24 cellular contexts compared by ENCODE assay signal in genomic region chr6:151663559-151663958, GRCh38.
DNase-seq lines count a peak whose midpoint lies in the region; ATAC-seq, FAIRE-seq and TF ChIP-seq lines count a peak whose summit lies in the region.
"Had no signal": no experiment of that assay in that cellular context is flagged by ENCODE, and none has a peak within 500 bp of the region (broad histone marks: within the 10 kb centered on the region; RNA-seq: fewer than 3 reads in every experiment).

No MANE protein-coding gene starts in this region.

- H3K36me3 ChIP-seq in PC-3 (ENCODE audit: low read depth, low read length) (no peaks in the 10 kb centered on the region), mucosa of descending colon (ENCODE audit: low read depth) (no peaks in the 10 kb centered on the region)
- H3K36me3 ChIP-seq: BE2C, BLaER1 had no signal

- H3K27ac Mint-ChIP-seq in activated T-cell treated with anti-CD3 and anti-CD28 coated beads, Interleukin-2, amount 50 U/mL, for 24 hours: no peak overlapping the region
- H3K27ac Mint-ChIP-seq: CD14-positive monocyte; CD4-positive, alpha-beta memory T cell; CD4-positive, CD25-positive, alpha-beta regulatory T cell; CD8-positive, alpha-beta memory T cell had no signal

- no peaks in the 10 kb centered on the region for H3K36me3 Mint-ChIP-seq in activated T-cell treated with anti-CD3 and anti-CD28 coated beads, Interleukin-2, amount 50 U/mL, for 24 hours (ENCODE audit: low read depth)
- H3K36me3 Mint-ChIP-seq: CD14-positive monocyte; CD4-positive, alpha-beta memory T cell; CD4-positive, CD25-positive, alpha-beta regulatory T cell; CD8-positive, alpha-beta memory T cell had no signal

- intact Hi-C loops in PC-3 (cut with micrococcal nuclease): loop anchor here (5.0 kb wide), 1 partner anchor 221 kb away; no protein-coding TSS in a partner anchor
- intact Hi-C loops in left colon (cut with DNase I, micrococcal nuclease): no loop called here
- intact Hi-C loops in mucosa of descending colon (cut with DNase I, micrococcal nuclease): no loop called here

- H3K9me3 ChIP-seq in PC-3 (ENCODE audit: low read length) (no peaks in the 10 kb centered on the region), mucosa of descending colon (no peaks in the 10 kb centered on the region)
- H3K9me3 ChIP-seq: BE2C, BLaER1 had no signal

- CTCF ChIA-PET in PC-3 (lab: Charles Lee) (no interaction called here), RWPE1 (lab: Yijun Ruan, JAX) (interaction anchor here (0.6 kb wide), 1 partner anchor 304 kb away, joined by 3 read pairs; no protein-coding TSS in a partner anchor)

- H3K4me1 Mint-ChIP-seq in activated T-cell treated with anti-CD3 and anti-CD28 coated beads, Interleukin-2, amount 50 U/mL, for 24 hours (ENCODE audit: low read depth): no peaks in the 10 kb centered on the region
- H3K4me1 Mint-ChIP-seq: CD14-positive monocyte; CD4-positive, alpha-beta memory T cell; CD8-positive, alpha-beta memory T cell had no signal

- no peak for DNase-seq in D721Med (ENCODE audit: insufficient read length, low spot score)
- DNase-seq in PC-3: no peak
- DNase-seq in left colon: no peak
- DNase-seq in mucosa of descending colon: no peak
- no peak for DNase-seq in RWPE1 (ENCODE audit: low spot score)
- no peak for DNase-seq in activated T-cell treated with anti-CD3 and anti-CD28 coated beads, Interleukin-2, amount 50 U/mL, for 24 hours
- no peak for DNase-seq in stimulated activated CD4-positive, alpha-beta T cell treated with anti-CD3 and anti-CD28 coated beads, Interleukin-1b, Interleukin-23, amount 100 ng/mL, for 48 hours
- DNase-seq: 8988T; ACHN; BE2C; C1 segment of cervical spinal cord; CD4-positive, alpha-beta memory T cell; CD4-positive, CD25-positive, alpha-beta regulatory T cell; CD8-positive, alpha-beta memory T cell; COR-L47; DMS79 treated with DMSO at 0.1 percent for 48 hours; GF-D8 had no signal

- no peak overlapping the region for H3K4me3 Mint-ChIP-seq in activated T-cell treated with anti-CD3 and anti-CD28 coated beads, Interleukin-2, amount 50 U/mL, for 24 hours
- H3K4me3 Mint-ChIP-seq: CD14-positive monocyte; CD4-positive, alpha-beta memory T cell; CD4-positive, CD25-positive, alpha-beta regulatory T cell; CD8-positive, alpha-beta memory T cell had no signal

- H4K20me1 ChIP-seq in PC-3 (ENCODE audit: low read length): no peaks in the 10 kb centered on the region
- H4K20me1 ChIP-seq: BLaER1 had no signal

- no peaks in the 10 kb centered on the region for H3K9me3 Mint-ChIP-seq in activated T-cell treated with anti-CD3 and anti-CD28 coated beads, Interleukin-2, amount 50 U/mL, for 24 hours
- H3K9me3 Mint-ChIP-seq: CD4-positive, alpha-beta memory T cell; CD4-positive, CD25-positive, alpha-beta regulatory T cell; CD8-positive, alpha-beta memory T cell had no signal

- ATAC-seq in PC-3 (no peak), left colon (peak; percentile 59), mucosa of descending colon (peak; percentile 57), GM21786 (IDR thresholded peaks at IDR 0.05; ENCODE audit: unreplicated experiment) (no peak)

- H3F3A ChIP-seq in PC-3 (ENCODE audit: low read length, unreplicated experiment): no peaks in the 10 kb centered on the region

- no peak overlapping the region for H3K9ac ChIP-seq in PC-3 (ENCODE audit: low read length)
- H3K9ac ChIP-seq: BLaER1 had no signal

- 0 out of 2 replicates have a peak overlapping the region, but pooled peaks have one; percentile 17 for H3K4me2 ChIP-seq in PC-3 (ENCODE audit: low read length)
- H3K4me2 ChIP-seq: BLaER1 had no signal

- H3K9me2 ChIP-seq in PC-3 (replicated peaks; ENCODE audit: low read length): no peaks in the 10 kb centered on the region

- H3K4me1 ChIP-seq in PC-3 (ENCODE audit: insufficient read depth, low read length) (peaks cover 25% of the 10 kb centered on the region), mucosa of descending colon (ENCODE audit: low read depth) (peaks cover 6% of the 10 kb centered on the region)
- H3K4me1 ChIP-seq: BE2C, BLaER1 had no signal

- H3K27ac ChIP-seq in PC-3 (ENCODE audit: low read length) (no peak overlapping the region), RWPE1 (no peak overlapping the region)
- H3K27ac ChIP-seq: BLaER1 had no signal

- FAIRE-seq in D721Med (lab: Jason Lieb, UNC): peak; percentile 44
- FAIRE-seq: A204.1, G401.6, GM12891, GM19239 had no signal

- H3K4me3 ChIP-seq in PC-3 (ENCODE audit: low read length) (no peak overlapping the region), mucosa of descending colon (no peak overlapping the region)
- H3K4me3 ChIP-seq: BLaER1 had no signal

- H2AFZ ChIP-seq in PC-3 (ENCODE audit: low read length): no peak overlapping the region

- BruUV-seq in PC-3 (replicated peaks; lab: Mats Ljungman, UMichigan): no TSS peak

- no peaks in the 10 kb centered on the region for H3K79me2 ChIP-seq in PC-3 (ENCODE audit: low read length)

- H3K27me3 Mint-ChIP-seq in activated T-cell treated with anti-CD3 and anti-CD28 coated beads, Interleukin-2, amount 50 U/mL, for 24 hours: peaks cover 33% of the 10 kb centered on the region

- TF ChIP-seq CTCF in D721Med (IDR thresholded peaks at IDR 0.05; ENCODE audit: insufficient read depth, missing control alignments) (no peak), PC-3 (conservative IDR thresholded peaks at IDR 0.05; ENCODE audit: low read depth, low read length) (no peak), mucosa of descending colon (IDR thresholded peaks at IDR 0.05) (no peak), RWPE1 (conservative IDR thresholded peaks at IDR 0.05; ENCODE audit: low read depth) (no peak)

- no peaks in the 10 kb centered on the region for H3K27me3 ChIP-seq in PC-3 (ENCODE audit: low read length)
- H3K27me3 ChIP-seq: BE2C, BLaER1 had no signal

- POLR2A ChIA-PET in PC-3 (lab: Charles Lee; ENCODE audit: unreplicated experiment): no interaction called here
- POLR2A ChIA-PET in RWPE1 (lab: Yijun Ruan, JAX; ENCODE audit: low non-redundant PET): no interaction called here

Comparison
In these comparisons a context has a peak if more than half of its experiments do, and no peak if none do; other contexts are left out.
1. ATAC-seq: peak in left colon (single experiment) and mucosa of descending colon (single experiment); none in PC-3 (single experiment) and GM21786 (single experiment).